Comparison of ENCODE assay signal across 29 cellular contexts in the genomic region with DNA sequence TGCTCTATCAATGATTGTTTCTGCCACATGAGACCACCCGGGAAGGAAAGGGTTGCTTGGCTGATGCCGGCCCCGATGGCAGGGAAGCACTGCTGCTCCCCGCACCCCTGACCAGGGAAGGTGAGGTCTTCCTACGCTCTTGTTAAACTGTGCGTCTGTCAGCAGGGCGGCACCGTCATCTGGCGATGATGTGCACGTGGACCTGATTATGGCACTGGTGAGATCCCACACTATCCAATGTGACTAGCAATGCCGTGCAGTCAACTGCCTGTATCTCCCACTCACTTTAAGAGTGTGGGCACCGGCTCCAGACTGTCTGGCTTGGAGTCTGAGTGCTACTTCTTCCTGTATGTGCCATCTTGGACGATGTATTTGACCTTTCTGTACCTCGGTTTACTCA.
"Had no signal": no experiment of that assay in that cellular context is flagged by ENCODE, and none has a peak within 500 bp of the region (broad histone marks: within the 10 kb centered on the region; RNA-seq: fewer than 3 reads in every experiment).

No MANE protein-coding gene starts in this region.

- H3K27ac Mint-ChIP-seq: dendritic cell treated with granulocyte-macrophage colony-stimulating factor and Interleukin-4, amounts not matched to agents 40 ng/mL and 50 ng/mL, for 4 days; endodermal cell; immature natural killer cell; natural killer cell; stimulated activated memory B cell treated with anti-CD40 and anti-IgM and Interleukin-4, amounts not matched to agents 10 μg/mL and 1 μg/mL and 100 μg/mL, for 72 hours; stimulated activated naive CD8-positive, alpha-beta T cell treated with anti-CD3 and anti-CD28 coated beads, Interleukin-15, Interleukin-2, amounts not matched to agents 100 ng/mL and 50 ng/mL, for 24 hours had no signal

- H3K27me3 ChIP-seq: colonic mucosa, gastroesophageal sphincter, neutrophil, pancreas, right atrium auricular region, suprapubic skin, transverse colon, uterus had no signal

- H3K9me3 Mint-ChIP-seq: dendritic cell treated with granulocyte-macrophage colony-stimulating factor and Interleukin-4, amounts not matched to agents 40 ng/mL and 50 ng/mL, for 4 days; immature natural killer cell; natural killer cell; stimulated activated memory B cell treated with anti-CD40 and anti-IgM and Interleukin-4, amounts not matched to agents 10 μg/mL and 1 μg/mL and 100 μg/mL, for 72 hours; stimulated activated naive CD8-positive, alpha-beta T cell treated with anti-CD3 and anti-CD28 coated beads, Interleukin-15, Interleukin-2, amounts not matched to agents 100 ng/mL and 50 ng/mL, for 24 hours had no signal

- H3K27ac ChIP-seq: colonic mucosa, epithelial cell of prostate, gastroesophageal sphincter, heart right ventricle, lower lobe of right lung, neutrophil, pancreas, right atrium auricular region, suprapubic skin, transverse colon, upper lobe of right lung, uterus had no signal

- H3K4me1 ChIP-seq: colonic mucosa, lower lobe of right lung, pancreas, right atrium auricular region, transverse colon, upper lobe of right lung, uterus had no signal

- H3K27me3 Mint-ChIP-seq: stimulated activated memory B cell treated with anti-CD40 and anti-IgM and Interleukin-4, amounts not matched to agents 10 μg/mL and 1 μg/mL and 100 μg/mL, for 72 hours had no signal

- H3K4me1 Mint-ChIP-seq: stimulated activated memory B cell treated with anti-CD40 and anti-IgM and Interleukin-4, amounts not matched to agents 10 μg/mL and 1 μg/mL and 100 μg/mL, for 72 hours had no signal

- ATAC-seq: esophagus mucosa; gastroesophageal sphincter; heart right ventricle; left ventricle myocardium superior; lower lobe of right lung; natural killer cell; sciatic nerve; stimulated activated memory B cell treated with anti-CD40 and anti-IgM and Interleukin-4, amounts not matched to agents 10 μg/mL and 1 μg/mL and 100 μg/mL, for 72 hours; upper lobe of right lung had no signal

- H3K4me3 Mint-ChIP-seq: dendritic cell treated with granulocyte-macrophage colony-stimulating factor and Interleukin-4, amounts not matched to agents 40 ng/mL and 50 ng/mL, for 4 days; endodermal cell; natural killer cell; stimulated activated memory B cell treated with anti-CD40 and anti-IgM and Interleukin-4, amounts not matched to agents 10 μg/mL and 1 μg/mL and 100 μg/mL, for 72 hours; stimulated activated naive CD8-positive, alpha-beta T cell treated with anti-CD3 and anti-CD28 coated beads, Interleukin-15, Interleukin-2, amounts not matched to agents 100 ng/mL and 50 ng/mL, for 24 hours had no signal

- DNase-seq: colonic mucosa; effector CD8-positive, alpha-beta T cell; endodermal cell; foreskin fibroblast; heart right ventricle; hippocampal formation; immature natural killer cell; islet precursor cell; kidney glomerular epithelial cell; left ventricle myocardium superior; lower lobe of right lung; natural killer cell; pancreas; stimulated activated CD4-positive, alpha-beta T cell treated with anti-CD3 and anti-CD28 coated beads, Interleukin-12 subunit alpha, Interleukin-12 subunit beta, amount 100 ng/mL, for 4 hours; stimulated activated CD4-positive, alpha-beta T cell treated with anti-CD3 and anti-CD28 coated beads, Interleukin-1b, Interleukin-23, amount 100 ng/mL, for 48 hours; stimulated activated CD4-positive, alpha-beta T cell treated with anti-CD3 and anti-CD28 coated beads, Interleukin-4, amount 100 ng/mL, for 1 hour; transverse colon; upper lobe of right lung; uterus had no signal

- H3K36me3 Mint-ChIP-seq: immature natural killer cell; natural killer cell; stimulated activated memory B cell treated with anti-CD40 and anti-IgM and Interleukin-4, amounts not matched to agents 10 μg/mL and 1 μg/mL and 100 μg/mL, for 72 hours had no signal
